In the genomic region with DNA sequence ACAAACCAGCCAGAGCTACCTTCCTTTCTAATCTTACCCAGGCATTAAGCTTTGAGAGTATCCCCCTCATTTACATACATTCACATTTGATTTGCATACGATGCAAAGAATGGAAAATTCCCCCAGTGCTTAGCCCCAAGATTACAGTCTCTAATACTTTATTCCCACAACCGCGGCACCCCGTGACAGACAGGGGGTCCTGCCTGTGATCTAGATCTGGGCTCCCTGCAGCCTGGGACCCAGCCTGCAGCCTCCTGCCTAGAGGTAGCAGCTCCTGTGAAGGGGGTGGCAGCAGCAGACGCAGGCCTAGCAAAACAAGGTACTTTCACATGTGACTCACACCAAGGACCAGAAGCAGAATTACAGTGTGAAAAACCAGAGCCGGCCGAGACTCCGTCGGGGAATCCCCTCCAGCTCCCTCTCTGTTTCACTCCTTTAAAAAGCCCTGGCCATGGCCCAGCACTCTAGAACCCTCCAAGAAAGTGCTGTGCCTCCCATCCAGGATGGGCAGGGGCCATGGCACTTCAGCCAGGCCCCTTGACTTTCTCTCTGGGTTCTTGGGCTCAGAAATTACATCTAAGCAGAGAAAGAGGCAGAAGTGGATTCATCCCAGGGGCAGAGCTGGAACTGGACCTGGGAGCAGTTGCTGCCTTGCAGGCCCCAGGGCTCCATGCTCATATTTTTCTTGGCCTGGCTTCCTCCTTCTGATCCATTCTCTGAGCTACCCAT, we compare ENCODE assay signal across 8 cellular contexts. TPM values are rescaled to one million over a fixed set of nuclear protein-coding genes. Genes with fewer than 3 reads are reported as not detected.
A peak's percentile ranks its signal among the peaks of the same experiment; 100 is the strongest.
DNase-seq lines count a peak whose midpoint lies in the region; ATAC-seq and TF ChIP-seq lines count a peak whose summit lies in the region.

No MANE protein-coding gene starts in this region.

- DNase-seq in BE2C: peak; percentile 68
- peak; percentile 86 for DNase-seq in GM20000 (ENCODE audit: low spot score)
- peak in 2 of 3 experiments; percentile 63 to 74 for DNase-seq in activated CD8-positive, alpha-beta memory T cell treated with anti-CD3 and anti-CD28 coated beads for 48 hours (ENCODE audit: low read depth in 2 of 3, low spot score in 2 of 3)
- peak; percentile 78 for DNase-seq in fibroblast of the aortic adventitia (ENCODE audit: low read depth)
- peak; percentile 71 to 85 (median 80) for DNase-seq in stimulated activated CD4-positive, alpha-beta T cell treated with anti-CD3 and anti-CD28 coated beads, TNF-alpha, amount 100 ng/mL, for 48 hours (ENCODE audit: low read depth in 3 of 3)
- no peak for DNase-seq in GDM1 (lab: John Stamatoyannopoulos, UW)
- no peak for DNase-seq in upper lobe of right lung

- H3K36me3 ChIP-seq in BE2C (no peaks in the 10 kb centered on the region), upper lobe of right lung (no peaks in the 10 kb centered on the region)

- H3K27ac ChIP-seq in upper lobe of right lung: no peak overlapping the region

- H3K4me1 ChIP-seq in BE2C: peaks cover 31% of the 10 kb centered on the region
- H3K4me1 ChIP-seq in upper lobe of right lung: no peaks in the 10 kb centered on the region

- H3K9me3 ChIP-seq in BE2C (no peaks in the 10 kb centered on the region), upper lobe of right lung (no peaks in the 10 kb centered on the region)

- H3K27me3 ChIP-seq in BE2C (no peaks in the 10 kb centered on the region), upper lobe of right lung (no peaks in the 10 kb centered on the region)

- H3K4me3 ChIP-seq in BE2C (ENCODE audit: low read depth, low read length) (no peak overlapping the region), fibroblast of the aortic adventitia (ENCODE audit: low read depth, low read length) (no peak overlapping the region), upper lobe of right lung (no peak overlapping the region)

- intact Hi-C loops in upper lobe of right lung (cut with DNase I): loop anchor here (5.0 kb wide), 1 partner anchor 42 kb away; no protein-coding TSS in a partner anchor

- TF ChIP-seq CTCF in BE2C (IDR thresholded peaks at IDR 0.05; ENCODE audit: low read depth, low read length): no peak
- TF ChIP-seq CTCF in GM20000 (IDR thresholded peaks at IDR 0.05; ENCODE audit: extremely low read depth, missing control alignments): no peak
- no peak for TF ChIP-seq CTCF in fibroblast of the aortic adventitia (IDR thresholded peaks at IDR 0.05; ENCODE audit: insufficient read depth, low read length)
- TF ChIP-seq CTCF in upper lobe of right lung (IDR thresholded peaks at IDR 0.05): no peak

- ATAC-seq in HG03575 (IDR thresholded peaks at IDR 0.05; ENCODE audit: extremely low read depth, insufficient number of reproducible peaks, low FRiP score, unreplicated experiment): peak; percentile 53
- ATAC-seq in upper lobe of right lung: no peak

RNA-seq across cellular contexts. Expression of a gene that starts 14.0 kb away (rescaled TPM):
- 3.1 TPM for polyA plus RNA-seq in BE2C (2012; ENCODE audit: insufficient read depth, insufficient read length, low read depth)
- total RNA-seq in fibroblast of the aortic adventitia (ENCODE audit: low replicate concordance): 1.1 and 16.8 TPM in 2 replicates
- total RNA-seq in upper lobe of right lung: 7.0 TPM

Comparison
In these comparisons a context has a peak if more than half of its experiments do, and no peak if none do; other contexts are left out.
1. DNase-seq: peak in BE2C (single experiment), GM20000 (single experiment), activated CD8-positive, alpha-beta memory T cell treated with anti-CD3 and anti-CD28 coated beads for 48 hours (2 of 3), fibroblast of the aortic adventitia (single experiment) and stimulated activated CD4-positive, alpha-beta T cell treated with anti-CD3 and anti-CD28 coated beads, TNF-alpha, amount 100 ng/mL, for 48 hours (3 of 3); none in GDM1 (single experiment) and upper lobe of right lung (single experiment).